In genomic region chr12:132577191-132577920, GRCh38 we compare ENCODE assay signal across 1 cellular context.
TF ChIP-seq lines count a peak whose summit lies in the region.

No MANE protein-coding gene starts in this region.

TF ChIP-seq in K562, 482 proteins besides CTCF, POLR2A, EP300 and RAD21:
- TF ChIP-seq DLX4 (CRISPR knock-in tag; IDR thresholded peaks at IDR 0.05) = no peak
- TF ChIP-seq ZZZ3 (IDR thresholded peaks at IDR 0.05) = no peak
- TF ChIP-seq NFIC (IDR thresholded peaks at IDR 0.05) = 0 out of 2 replicates have a peak, but pooled peaks have one; percentile 25
- no peak for TF ChIP-seq MTA1 (IDR thresholded peaks at IDR 0.05; ENCODE audit: borderline replicate concordance)
- no peak for TF ChIP-seq ZNF134 (CRISPR knock-in tag; conservative IDR thresholded peaks at IDR 0.05)
- TF ChIP-seq RNF219 (CRISPR knock-in tag; IDR thresholded peaks at IDR 0.05) = no peak
- TF ChIP-seq POLR2G (IDR thresholded peaks at IDR 0.05; ENCODE audit: low read depth, low read length) = 0 out of 2 replicates have a peak, but pooled peaks have one; percentile 26
TF ChIP-seq in K562: peak in this region for 2.
